Comparison of ENCODE assay signal across 9 cellular contexts in the genomic region with DNA sequence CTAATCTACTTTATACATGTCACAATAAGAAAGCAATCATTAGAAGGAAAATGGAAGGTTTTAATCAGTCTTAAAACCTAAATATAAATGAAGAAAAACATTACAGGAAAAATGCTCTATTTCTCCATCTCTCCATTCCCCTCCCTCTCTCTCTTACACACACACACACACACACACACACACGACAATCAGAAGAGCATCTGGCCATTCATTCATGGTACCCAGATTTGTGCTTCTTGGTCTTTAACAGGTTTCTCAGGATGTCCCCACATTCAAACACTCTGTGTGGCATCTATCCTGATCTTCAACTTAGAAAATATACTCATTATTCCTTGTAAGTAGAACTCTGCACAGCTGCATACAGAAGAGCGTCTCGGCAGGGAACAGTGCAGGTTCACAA. TPM values are rescaled to one million over a fixed set of nuclear protein-coding genes. Genes with fewer than 3 reads are reported as not detected.
DNase-seq lines count a peak whose midpoint lies in the region.
"Had no signal": no experiment of that assay in that cellular context is flagged by ENCODE, and none has a peak within 500 bp of the region (broad histone marks: within the 10 kb centered on the region; RNA-seq: fewer than 3 reads in every experiment).

No MANE protein-coding gene starts in this region.

- H3K36me3 Mint-ChIP-seq in activated CD4-positive, alpha-beta memory T cell treated with anti-CD3 and anti-CD28 coated beads for 36 hours, result peaks cover 10% of the 10 kb centered on the region

- POLR2A ChIA-PET in activated CD4-positive, alpha-beta memory T cell treated with anti-CD3 and anti-CD28 coated beads for 36 hours (lab: Charles Lee), result interaction anchor here (2.0 kb wide), 1 partner anchor 206 kb away, joined by 6 read pairs; a partner anchor contains a TSS

- H3K27me3 ChIP-seq in iPS-18a (ENCODE audit: control insufficient read depth, insufficient read depth, low read length), result no peaks in the 10 kb centered on the region
- H3K27me3 ChIP-seq in stomach smooth muscle (ENCODE audit: control insufficient read depth in 1 of 2, insufficient read depth in 2 of 2, low read length in 2 of 2), result no peaks in the 10 kb centered on the region

- H3K4me1 ChIP-seq in iPS-18a (ENCODE audit: control insufficient read depth, low read depth, low read length) (peaks cover 4% of the 10 kb centered on the region), stomach smooth muscle (ENCODE audit: control insufficient read depth, insufficient read depth, low read length) (peaks cover 12% of the 10 kb centered on the region)

- H3K9ac ChIP-seq in iPS-18a (ENCODE audit: low read length) (peak overlapping the region; percentile 99), stomach smooth muscle (ENCODE audit: low read length in 2 of 2) (peak overlapping the region; percentile 95 to 100)

- DNase-seq in NCI-H82 (lab: John Stamatoyannopoulos, UW) (peak; percentile 43), NCI-H82 treated with DMSO at 0.1 percent for 48 hours (lab: John Stamatoyannopoulos, UW; ENCODE audit: unreplicated experiment) (no peak), kidney glomerular epithelial cell (lab: John Stamatoyannopoulos, UW) (no peak), NCI-H1930 (lab: John Stamatoyannopoulos, UW) (no peak), NCI-H2107 treated with DMSO at 0.1 percent for 48 hours (lab: John Stamatoyannopoulos, UW; ENCODE audit: unreplicated experiment) (no peak)
- DNase-seq in activated CD4-positive, alpha-beta memory T cell treated with anti-CD3 and anti-CD28 coated beads for 36 hours, result no peak
- DNase-seq: activated CD4-positive, alpha-beta T cell treated with anti-CD3 and anti-CD28 coated beads, Interleukin-2, amount 50 U/mL, for 1 hour had no signal

- no peaks in the 10 kb centered on the region for H3K9me3 Mint-ChIP-seq in activated CD4-positive, alpha-beta memory T cell treated with anti-CD3 and anti-CD28 coated beads for 36 hours

- H3K36me3 ChIP-seq in iPS-18a (ENCODE audit: control insufficient read depth, low read depth, low read length) (peaks cover 8% of the 10 kb centered on the region), stomach smooth muscle (ENCODE audit: control insufficient read depth in 2 of 2, insufficient read depth in 2 of 2, low read length in 2 of 2) (peaks cover 0 to 4% of the 10 kb centered on the region in 2 donors)

- no peaks in the 10 kb centered on the region for H3K27me3 Mint-ChIP-seq in activated CD4-positive, alpha-beta memory T cell treated with anti-CD3 and anti-CD28 coated beads for 36 hours

- peak overlapping the region; percentile 99 for H3K4me3 Mint-ChIP-seq in activated CD4-positive, alpha-beta memory T cell treated with anti-CD3 and anti-CD28 coated beads for 36 hours

- no peaks in the 10 kb centered on the region for H3K9me3 ChIP-seq in iPS-18a (ENCODE audit: control insufficient read depth, low read depth, low read length)
- no peaks in the 10 kb centered on the region for H3K9me3 ChIP-seq in stomach smooth muscle (ENCODE audit: control insufficient read depth in 2 of 2, low read length in 2 of 2)

- intact Hi-C loops in activated CD4-positive, alpha-beta memory T cell treated with anti-CD3 and anti-CD28 coated beads for 36 hours (cut with micrococcal nuclease), result no loop called here

- CTCF ChIA-PET in activated CD4-positive, alpha-beta memory T cell treated with anti-CD3 and anti-CD28 coated beads for 36 hours (lab: Charles Lee), result interaction anchor here (0.6 kb wide), 1 partner anchor 307 kb away, joined by 3 read pairs; no protein-coding TSS in a partner anchor

- H3K27ac Mint-ChIP-seq in activated CD4-positive, alpha-beta memory T cell treated with anti-CD3 and anti-CD28 coated beads for 36 hours, result peak overlapping the region; percentile 94

- H3K4me3 ChIP-seq in iPS-18a (ENCODE audit: low read length) (peak overlapping the region; percentile 100), stomach smooth muscle (ENCODE audit: low read length in 2 of 2) (peak overlapping the region; percentile 88 to 99)

- peaks cover 53% of the 10 kb centered on the region for H3K4me1 Mint-ChIP-seq in activated CD4-positive, alpha-beta memory T cell treated with anti-CD3 and anti-CD28 coated beads for 36 hours (ENCODE audit: low read depth)

- no peak overlapping the region for H3K27ac ChIP-seq in iPS-18a (ENCODE audit: low read length)
- H3K27ac ChIP-seq in stomach smooth muscle (ENCODE audit: low read length), result no peak overlapping the region

RNA-seq across cellular contexts. Expression of a gene that starts 0.8 kb away (rescaled TPM):
- 10 to 100 TPM; 22.1 to 24.7 TPM for total RNA-seq in activated CD4-positive, alpha-beta memory T cell treated with anti-CD3 and anti-CD28 coated beads for 36 hours

RNA-seq across cellular contexts. Expression of a gene that starts 16.6 kb away (rescaled TPM):
- total RNA-seq in activated CD4-positive, alpha-beta memory T cell treated with anti-CD3 and anti-CD28 coated beads for 36 hours, result 100 to 1,000 TPM; 156 to 164 TPM
